Comparison of ENCODE assay signal across 9 cellular contexts in genomic region chr6:33091957-33092356, GRCh38. TPM values are rescaled to one million over a fixed set of nuclear protein-coding genes. Genes with fewer than 3 reads are reported as not detected.
A peak's percentile ranks its signal among the peaks of the same experiment; 100 is the strongest.
DNase-seq lines count a peak whose midpoint lies in the region; ATAC-seq and TF ChIP-seq lines count a peak whose summit lies in the region.
"Had no signal": no experiment of that assay in that cellular context is flagged by ENCODE, and none has a peak within 500 bp of the region (broad histone marks: within the 10 kb centered on the region; RNA-seq: fewer than 3 reads in every experiment).

No MANE protein-coding gene starts in this region.

- H3K36me3 ChIP-seq in breast epithelium, result no peaks in the 10 kb centered on the region
- H3K36me3 ChIP-seq: vagina had no signal

- TF ChIP-seq CTCF in MCF 10A (IDR thresholded peaks at IDR 0.05; ENCODE audit: unreplicated experiment), result peak; percentile 52
- no peak for TF ChIP-seq CTCF in breast epithelium (IDR thresholded peaks at IDR 0.05)
- TF ChIP-seq CTCF in epithelial cell of esophagus (IDR thresholded peaks at IDR 0.05; ENCODE audit: insufficient read depth, low read depth, low read length, missing control alignments), result peak; percentile 36

- H3K4me3 ChIP-seq in breast epithelium (no peak overlapping the region), epithelial cell of esophagus (ENCODE audit: low read length) (no peak overlapping the region)
- H3K4me3 ChIP-seq: vagina had no signal

- H3K4me1 ChIP-seq in breast epithelium, result no peaks in the 10 kb centered on the region
- H3K4me1 ChIP-seq: vagina had no signal

- H3K4me3 Mint-ChIP-seq in MCF 10A (ENCODE audit: unreplicated experiment), result no peak overlapping the region

- no peaks in the 10 kb centered on the region for H3K27me3 ChIP-seq in breast epithelium
- H3K27me3 ChIP-seq: vagina had no signal

- H3K27ac Mint-ChIP-seq in MCF 10A (ENCODE audit: low read depth, unreplicated experiment), result no peak overlapping the region

- no TSS peak for BruUV-seq in MCF 10A (replicated peaks; lab: Mats Ljungman, UMichigan)

- ATAC-seq in GM21717 (IDR thresholded peaks at IDR 0.05; ENCODE audit: unreplicated experiment), result no peak

- H3K4me1 Mint-ChIP-seq in MCF 10A (ENCODE audit: insufficient read depth, unreplicated experiment), result no peaks in the 10 kb centered on the region

- no peak overlapping the region for H3K27ac ChIP-seq in breast epithelium
- H3K27ac ChIP-seq: vagina had no signal

- CTCF ChIA-PET in MCF 10A (lab: Yijun Ruan, JAX), result no interaction called here

- H3K9me3 Mint-ChIP-seq in MCF 10A (ENCODE audit: unreplicated experiment), result no peaks in the 10 kb centered on the region

- POLR2A ChIA-PET in MCF 10A (lab: Yijun Ruan, JAX), result interaction anchor here (0.6 kb wide), 1 partner anchor 40 kb away, joined by 3 read pairs; no protein-coding TSS in a partner anchor

- DNase-seq in MCF 10A (ENCODE audit: unreplicated experiment) (peak; percentile 20), breast epithelium (ENCODE audit: low spot score in 2 of 2) (no peak), epithelial cell of esophagus (ENCODE audit: low read depth) (no peak), NCI-H2227 treated with DMSO at 0.1 percent for 48 hours (lab: John Stamatoyannopoulos, UW) (no peak), RKO (ENCODE audit: low spot score) (no peak)
- peak; percentile 23 to 32 for DNase-seq in activated CD4-positive, alpha-beta T cell treated with anti-CD3 and anti-CD28 coated beads, Interleukin-2, amount 50 U/mL, for 24 hours (ENCODE audit: low read depth in 1 of 2, low spot score in 1 of 2)
- DNase-seq in stimulated activated CD4-positive, alpha-beta T cell treated with anti-CD3 and anti-CD28 coated beads, Interleukin-12 subunit alpha, Interleukin-12 subunit beta, amount 100 ng/mL, for 24 hours (ENCODE audit: low read depth in 2 of 2), result peak; percentile 17 to 53

- no peaks in the 10 kb centered on the region for H3K36me3 Mint-ChIP-seq in MCF 10A (ENCODE audit: insufficient read depth, unreplicated experiment)

- intact Hi-C loops in MCF 10A (cut with micrococcal nuclease) (no loop called here), breast epithelium (cut with DNase I; ENCODE audit: low total_unique reads) (no loop called here)

- no peak for TF ChIP-seq POLR2A in breast epithelium (IDR thresholded peaks at IDR 0.05)

- H3K27me3 Mint-ChIP-seq in MCF 10A (ENCODE audit: insufficient read depth, unreplicated experiment), result peaks cover 92% of the 10 kb centered on the region

- H3K9me3 ChIP-seq in breast epithelium, result no peaks in the 10 kb centered on the region
- H3K9me3 ChIP-seq: vagina had no signal

RNA-seq across cellular contexts. Expression of gene HLA-DPB1, which starts 16.2 kb away (rescaled TPM):
- total RNA-seq in MCF 10A (2022) (not detected in 2 replicates), breast epithelium (10 to 100 TPM; 56.5 to 80.3 (median 58.2) TPM)

RNA-seq across cellular contexts. Expression of gene HLA-DPA1, which starts 18.5 kb away (rescaled TPM):
- total RNA-seq in MCF 10A (2022) (not detected in 2 replicates), breast epithelium (100 to 1,000 TPM in 1 of 3 donors, 10 to 100 TPM in 2; 51.8 to 116 (median 75.4) TPM)

Comparison
In these comparisons a context has a peak if more than half of its experiments do, and no peak if none do; other contexts are left out.
1. DNase-seq: peak in MCF 10A (single experiment), activated CD4-positive, alpha-beta T cell treated with anti-CD3 and anti-CD28 coated beads, Interleukin-2, amount 50 U/mL, for 24 hours (2 of 2) and stimulated activated CD4-positive, alpha-beta T cell treated with anti-CD3 and anti-CD28 coated beads, Interleukin-12 subunit alpha, Interleukin-12 subunit beta, amount 100 ng/mL, for 24 hours (2 of 2); none in breast epithelium (0 of 2), epithelial cell of esophagus (single experiment), NCI-H2227 treated with DMSO at 0.1 percent for 48 hours (single experiment) and RKO (single experiment).
2. CTCF ChIP-seq: peak in MCF 10A (single experiment) and epithelial cell of esophagus (single experiment); none in breast epithelium (0 of 3).
3. RNA of gene HLA-DPB1, which starts 16.2 kb away (total RNA-seq): 56.5 to 80.3 TPM in breast epithelium; not detected in MCF 10A; every median in the first group is over 10 times any median in the second.
4. RNA of gene HLA-DPA1, which starts 18.5 kb away (total RNA-seq): 51.8 to 116 TPM in breast epithelium; not detected in MCF 10A; every median in the first group is over 10 times any median in the second.